Comparison of ENCODE assay signal across 1 cellular context in genomic region chr20:50379049-50379990, GRCh38.
A peak's percentile ranks its signal among the peaks of the same experiment; 100 is the strongest.
TF ChIP-seq lines count a peak whose summit lies in the region.

No MANE protein-coding gene starts in this region.

TF ChIP-seq in HEK293, 187 proteins besides CTCF, POLR2A, EP300 and RAD21 (continued from another document):
- peak; percentile 94 for TF ChIP-seq ATF2 (tag by site-specific recombination; IDR thresholded peaks at IDR 0.05; ENCODE audit: low read depth)
- TF ChIP-seq, protein P1, sequence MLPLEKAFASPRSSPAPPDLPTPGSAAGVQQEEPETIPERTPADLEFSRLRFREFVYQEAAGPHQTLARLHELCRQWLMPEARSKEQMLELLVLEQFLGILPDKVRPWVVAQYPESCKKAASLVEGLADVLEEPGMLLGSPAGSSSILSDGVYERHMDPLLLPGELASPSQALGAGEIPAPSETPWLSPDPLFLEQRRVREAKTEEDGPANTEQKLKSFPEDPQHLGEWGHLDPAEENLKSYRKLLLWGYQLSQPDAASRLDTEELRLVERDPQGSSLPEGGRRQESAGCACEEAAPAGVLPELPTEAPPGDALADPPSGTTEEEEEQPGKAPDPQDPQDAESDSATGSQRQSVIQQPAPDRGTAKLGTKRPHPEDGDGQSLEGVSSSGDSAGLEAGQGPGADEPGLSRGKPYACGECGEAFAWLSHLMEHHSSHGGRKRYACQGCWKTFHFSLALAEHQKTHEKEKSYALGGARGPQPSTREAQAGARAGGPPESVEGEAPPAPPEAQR (tag by site-specific recombination; IDR thresholded peaks at IDR 0.05), result no peak
- TF ChIP-seq ZNF311 (tag by site-specific recombination; IDR thresholded peaks at IDR 0.05; ENCODE audit: borderline replicate concordance), result no peak
- TF ChIP-seq ZNF184 (tag by site-specific recombination; IDR thresholded peaks at IDR 0.05), result 0 out of 2 replicates have a peak, but pooled peaks have one; percentile 27
- TF ChIP-seq, protein P2, sequence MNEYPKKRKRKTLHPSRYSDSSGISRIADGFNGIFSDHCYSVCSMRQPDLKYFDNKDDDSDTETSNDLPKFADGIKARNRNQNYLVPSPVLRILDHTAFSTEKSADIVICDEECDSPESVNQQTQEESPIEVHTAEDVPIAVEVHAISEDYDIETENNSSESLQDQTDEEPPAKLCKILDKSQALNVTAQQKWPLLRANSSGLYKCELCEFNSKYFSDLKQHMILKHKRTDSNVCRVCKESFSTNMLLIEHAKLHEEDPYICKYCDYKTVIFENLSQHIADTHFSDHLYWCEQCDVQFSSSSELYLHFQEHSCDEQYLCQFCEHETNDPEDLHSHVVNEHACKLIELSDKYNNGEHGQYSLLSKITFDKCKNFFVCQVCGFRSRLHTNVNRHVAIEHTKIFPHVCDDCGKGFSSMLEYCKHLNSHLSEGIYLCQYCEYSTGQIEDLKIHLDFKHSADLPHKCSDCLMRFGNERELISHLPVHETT (tag by site-specific recombination; IDR thresholded peaks at IDR 0.05), result 0 out of 2 replicates have a peak, but pooled peaks have one; percentile 57
- TF ChIP-seq ZNF24 (tag by site-specific recombination; IDR thresholded peaks at IDR 0.05), result peak; percentile 72
- TF ChIP-seq ZNF416 (tag by site-specific recombination; IDR thresholded peaks at IDR 0.05), result no peak
- TF ChIP-seq, protein P3, sequence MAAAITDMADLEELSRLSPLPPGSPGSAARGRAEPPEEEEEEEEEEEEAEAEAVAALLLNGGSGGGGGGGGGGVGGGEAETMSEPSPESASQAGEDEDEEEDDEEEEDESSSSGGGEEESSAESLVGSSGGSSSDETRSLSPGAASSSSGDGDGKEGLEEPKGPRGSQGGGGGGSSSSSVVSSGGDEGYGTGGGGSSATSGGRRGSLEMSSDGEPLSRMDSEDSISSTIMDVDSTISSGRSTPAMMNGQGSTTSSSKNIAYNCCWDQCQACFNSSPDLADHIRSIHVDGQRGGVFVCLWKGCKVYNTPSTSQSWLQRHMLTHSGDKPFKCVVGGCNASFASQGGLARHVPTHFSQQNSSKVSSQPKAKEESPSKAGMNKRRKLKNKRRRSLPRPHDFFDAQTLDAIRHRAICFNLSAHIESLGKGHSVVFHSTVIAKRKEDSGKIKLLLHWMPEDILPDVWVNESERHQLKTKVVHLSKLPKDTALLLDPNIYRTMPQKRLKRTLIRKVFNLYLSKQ (tag by site-specific recombination; IDR thresholded peaks at IDR 0.05; ENCODE audit: borderline replicate concordance), result no peak
- TF ChIP-seq, protein P4, sequence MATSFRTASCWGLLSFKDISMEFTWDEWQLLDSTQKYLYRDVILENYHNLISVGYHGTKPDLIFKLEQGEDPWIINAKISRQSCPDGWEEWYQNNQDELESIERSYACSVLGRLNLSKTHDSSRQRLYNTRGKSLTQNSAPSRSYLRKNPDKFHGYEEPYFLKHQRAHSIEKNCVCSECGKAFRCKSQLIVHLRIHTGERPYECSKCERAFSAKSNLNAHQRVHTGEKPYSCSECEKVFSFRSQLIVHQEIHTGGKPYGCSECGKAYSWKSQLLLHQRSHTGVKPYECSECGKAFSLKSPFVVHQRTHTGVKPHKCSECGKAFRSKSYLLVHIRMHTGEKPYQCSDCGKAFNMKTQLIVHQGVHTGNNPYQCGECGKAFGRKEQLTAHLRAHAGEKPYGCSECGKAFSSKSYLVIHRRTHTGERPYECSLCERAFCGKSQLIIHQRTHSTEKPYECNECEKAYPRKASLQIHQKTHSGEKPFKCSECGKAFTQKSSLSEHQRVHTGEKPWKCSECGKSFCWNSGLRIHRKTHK (tag by site-specific recombination; IDR thresholded peaks at IDR 0.05), result no peak
- TF ChIP-seq ZNF350 (tag by site-specific recombination; IDR thresholded peaks at IDR 0.05), result no peak
- TF ChIP-seq ZNF623 (tag by site-specific recombination; IDR thresholded peaks at IDR 0.05), result no peak
- TF ChIP-seq, protein P5, sequence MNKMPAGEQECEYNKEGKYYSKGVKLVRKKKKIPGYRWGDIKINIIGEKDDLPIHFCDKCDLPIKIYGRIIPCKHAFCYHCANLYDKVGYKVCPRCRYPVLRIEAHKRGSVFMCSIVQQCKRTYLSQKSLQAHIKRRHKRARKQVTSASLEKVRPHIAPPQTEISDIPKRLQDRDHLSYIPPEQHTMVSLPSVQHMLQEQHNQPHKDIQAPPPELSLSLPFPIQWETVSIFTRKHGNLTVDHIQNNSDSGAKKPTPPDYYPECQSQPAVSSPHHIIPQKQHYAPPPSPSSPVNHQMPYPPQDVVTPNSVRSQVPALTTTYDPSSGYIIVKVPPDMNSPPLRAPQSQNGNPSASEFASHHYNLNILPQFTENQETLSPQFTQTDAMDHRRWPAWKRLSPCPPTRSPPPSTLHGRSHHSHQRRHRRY (tag by site-specific recombination; IDR thresholded peaks at IDR 0.05), result no peak
